Comparison of ENCODE assay signal across 21 cellular contexts in the genomic region with DNA sequence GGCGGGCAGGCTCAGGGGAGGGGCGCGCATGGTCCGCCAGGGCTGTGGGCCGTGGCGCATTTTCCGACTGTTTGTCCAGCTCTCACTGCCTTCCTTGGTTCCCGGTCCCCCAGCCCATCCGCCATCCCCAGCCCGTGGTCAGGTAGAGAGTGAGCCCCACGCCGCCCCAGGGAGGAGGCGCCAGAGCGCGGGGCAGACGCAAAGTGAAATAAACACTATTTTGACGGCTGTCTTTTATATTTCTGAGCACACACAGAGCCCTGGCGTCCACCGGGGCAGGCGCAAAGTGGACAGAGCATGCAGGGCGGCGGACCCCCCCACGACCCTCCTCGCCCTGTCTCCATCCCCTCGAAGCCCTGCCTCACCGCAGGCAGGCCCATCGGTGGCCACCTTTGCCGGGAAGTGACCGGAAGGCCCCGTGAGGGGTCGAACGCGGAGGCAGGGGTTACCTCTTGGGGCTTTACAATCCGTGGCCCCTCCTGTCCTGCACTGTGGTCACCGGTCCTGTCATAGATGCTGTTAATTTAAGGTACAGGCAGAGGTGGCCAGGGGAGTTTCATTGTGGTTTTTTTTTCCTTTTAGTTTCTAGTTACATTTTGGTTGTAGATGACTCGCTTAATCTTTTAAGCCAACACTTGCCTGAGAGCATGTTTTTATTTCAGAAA. TPM values are rescaled to one million over a fixed set of nuclear protein-coding genes. Genes with fewer than 3 reads are reported as not detected.
DNase-seq lines count a peak whose midpoint lies in the region; ATAC-seq and TF ChIP-seq lines count a peak whose summit lies in the region.
"Had no signal": no experiment of that assay in that cellular context is flagged by ENCODE, and none has a peak within 500 bp of the region (broad histone marks: within the 10 kb centered on the region; RNA-seq: fewer than 3 reads in every experiment).

No MANE protein-coding gene starts in this region.

- H3K9me2 ChIP-seq in GM23338 (ENCODE audit: insufficient read depth): no peaks in the 10 kb centered on the region

- no peak overlapping the region for H3K4me3 Mint-ChIP-seq in GM23338
- H3K4me3 Mint-ChIP-seq in neural progenitor cell: no peak overlapping the region
- H3K4me3 Mint-ChIP-seq in CD8-positive, alpha-beta memory T cell: no peak overlapping the region
- H3K4me3 Mint-ChIP-seq: CD14-positive monocyte had no signal

- H3K36me3 Mint-ChIP-seq in GM23338 (ENCODE audit: low read depth) (no peaks in the 10 kb centered on the region), neural progenitor cell (no peaks in the 10 kb centered on the region)
- H3K36me3 Mint-ChIP-seq in CD8-positive, alpha-beta memory T cell: peaks cover 0 to 3% (median 0%) of the 10 kb centered on the region in 3 donors

- no peak overlapping the region for H2AFZ ChIP-seq in GM23338
- H2AFZ ChIP-seq in neural progenitor cell (replicated peaks): no peak overlapping the region
- H2AFZ ChIP-seq: PC-9 had no signal

- H3K36me3 ChIP-seq in GM23338 (ENCODE audit: insufficient read depth): no peaks in the 10 kb centered on the region
- H3K36me3 ChIP-seq in neural progenitor cell: no peaks in the 10 kb centered on the region
- H3K36me3 ChIP-seq in CD8-positive, alpha-beta memory T cell (ENCODE audit: insufficient read depth, low read length): no peaks in the 10 kb centered on the region
- no peaks in the 10 kb centered on the region; the same call in 1 of the 2 replicates for H3K36me3 ChIP-seq in MG63

- H3K27me3 Mint-ChIP-seq in GM23338 (ENCODE audit: insufficient read depth, low read depth, poor library complexity): peaks cover 69% of the 10 kb centered on the region
- peaks cover 18% of the 10 kb centered on the region for H3K27me3 Mint-ChIP-seq in neural progenitor cell (ENCODE audit: insufficient read depth, low read depth)
- peaks cover 0 to 9% of the 10 kb centered on the region in 2 donors for H3K27me3 Mint-ChIP-seq in CD8-positive, alpha-beta memory T cell

- H3K27me3 ChIP-seq in GM23338 (ENCODE audit: insufficient read depth): peaks cover 91% of the 10 kb centered on the region
- H3K27me3 ChIP-seq in neural progenitor cell: peaks cover 100% of the 10 kb centered on the region
- H3K27me3 ChIP-seq in CD8-positive, alpha-beta memory T cell (ENCODE audit: insufficient read depth, low read length, poor library complexity, severe bottlenecking): no peaks in the 10 kb centered on the region
- no peaks in the 10 kb centered on the region for H3K27me3 ChIP-seq in MG63

- POLR2A ChIA-PET in CD8-positive, alpha-beta memory T cell (lab: Charles Lee): no interaction called here

- H3K4me3 ChIP-seq in GM23338 (no peak overlapping the region), choroid plexus epithelial cell (ENCODE audit: low read depth, low read length) (peak overlapping the region; percentile 10), neural progenitor cell (peak overlapping the region; percentile 16), MG63 (no peak overlapping the region)
- H3K4me3 ChIP-seq in CD8-positive, alpha-beta memory T cell (ENCODE audit: low read length): no peak overlapping the region
- H3K4me3 ChIP-seq: PC-9 had no signal

- H3K4me2 ChIP-seq in GM23338 (no peak overlapping the region), neural progenitor cell (peak overlapping the region; percentile 64)
- H3K4me2 ChIP-seq: PC-9 had no signal

- H3K79me2 ChIP-seq in GM23338 (replicated peaks; ENCODE audit: insufficient read depth): no peaks in the 10 kb centered on the region
- H3K79me2 ChIP-seq in neural progenitor cell (ENCODE audit: low read depth): no peaks in the 10 kb centered on the region

- H3K9ac ChIP-seq in neural progenitor cell: no peak overlapping the region

- H3K4me1 ChIP-seq in GM23338 (ENCODE audit: insufficient read depth) (no peaks in the 10 kb centered on the region), neural progenitor cell (peaks cover 16% of the 10 kb centered on the region)
- H3K4me1 ChIP-seq in CD8-positive, alpha-beta memory T cell (ENCODE audit: insufficient read depth, low read length): no peaks in the 10 kb centered on the region
- H3K4me1 ChIP-seq: Caco-2 had no signal

- H3K9me3 Mint-ChIP-seq in GM23338 (no peaks in the 10 kb centered on the region), neural progenitor cell (no peaks in the 10 kb centered on the region)
- no peaks in the 10 kb centered on the region for H3K9me3 Mint-ChIP-seq in CD8-positive, alpha-beta memory T cell

- H3K27ac Mint-ChIP-seq in GM23338 (no peak overlapping the region), neural progenitor cell (no peak overlapping the region)
- peak overlapping the region in 1 of 8 donors; percentile 75 for H3K27ac Mint-ChIP-seq in CD8-positive, alpha-beta memory T cell
- H3K27ac Mint-ChIP-seq: CD14-positive monocyte had no signal

- H3K4me1 Mint-ChIP-seq in GM23338: no peaks in the 10 kb centered on the region
- peaks cover 4% of the 10 kb centered on the region for H3K4me1 Mint-ChIP-seq in neural progenitor cell
- no peaks in the 10 kb centered on the region for H3K4me1 Mint-ChIP-seq in CD8-positive, alpha-beta memory T cell

- H4K20me1 ChIP-seq in GM23338 (replicated peaks; ENCODE audit: insufficient read depth) (no peaks in the 10 kb centered on the region; the same call in 1 of the 2 replicates), neural progenitor cell (ENCODE audit: low read depth) (peaks cover 67% of the 10 kb centered on the region)

- H3K9me3 ChIP-seq in neural progenitor cell (ENCODE audit: low read depth): no peaks in the 10 kb centered on the region
- no peaks in the 10 kb centered on the region for H3K9me3 ChIP-seq in CD8-positive, alpha-beta memory T cell (ENCODE audit: low read length)
- H3K9me3 ChIP-seq in MG63: no peaks in the 10 kb centered on the region
- H3K9me3 ChIP-seq: Caco-2 had no signal

- peak; percentile 4; the same call in 2 of the 3 replicates for ATAC-seq in GM23338
- ATAC-seq in HG03095 (IDR thresholded peaks at IDR 0.05; ENCODE audit: unreplicated experiment): no peak
- ATAC-seq: HCT116 had no signal

- TF ChIP-seq CTCF in GM10266 (IDR thresholded peaks at IDR 0.05; ENCODE audit: control insufficient read depth, insufficient read depth, low read depth, missing control alignments) (no peak), GM23338 (conservative IDR thresholded peaks at IDR 0.05; ENCODE audit: low read depth in 2 of 2) (no peak), choroid plexus epithelial cell (conservative IDR thresholded peaks at IDR 0.05; ENCODE audit: low read depth, low read length) (no peak), neural progenitor cell (IDR thresholded peaks at IDR 0.05) (no peak)

- H3F3A ChIP-seq in GM23338 (replicated peaks; ENCODE audit: low read depth) (no peaks in the 10 kb centered on the region), neural progenitor cell (ENCODE audit: low read depth) (no peaks in the 10 kb centered on the region)

- DNase-seq in GM10266 (ENCODE audit: extremely low spot score): peak; percentile 40
- DNase-seq in GM23338 (ENCODE audit: low spot score): no peak
- no peak for DNase-seq in choroid plexus epithelial cell (ENCODE audit: low read depth)
- no peak for DNase-seq in neural progenitor cell (ENCODE audit: low spot score)
- DNase-seq in CD8-positive, alpha-beta memory T cell: no peak
- DNase-seq in MG63: no peak
- DNase-seq in T1000 (lab: John Stamatoyannopoulos, UW): no peak
- DNase-seq: Caco-2, DMS153, EL, NCI-H1092, NCI-H146, NCI-H2081, NCI-H774, PC-9 had no signal

- H3K27ac ChIP-seq in GM23338 (ENCODE audit: low read depth) (no peak overlapping the region), neural progenitor cell (no peak overlapping the region)
- no peak overlapping the region for H3K27ac ChIP-seq in CD8-positive, alpha-beta memory T cell (ENCODE audit: low read depth, low read length)
- H3K27ac ChIP-seq: HL-60, PC-9 had no signal

- CTCF ChIA-PET in CD8-positive, alpha-beta memory T cell (lab: Charles Lee): no interaction called here

TF ChIP-seq in GM23338, 12 proteins besides CTCF, POLR2A, EP300 and RAD21:
- TF ChIP-seq NANOG (IDR thresholded peaks at IDR 0.05; ENCODE audit: borderline replicate concordance) (no peak), EZH2 (IDR thresholded peaks at IDR 0.05; ENCODE audit: low read depth, unreplicated experiment) (no peak), ZNF114 (CRISPR knock-in tag; IDR thresholded peaks at IDR 0.05) (no peak), POLR2AphosphoS5 (IDR thresholded peaks at IDR 0.05; ENCODE audit: low read depth) (no peak), ZNF331 (CRISPR knock-in tag; IDR thresholded peaks at IDR 0.05; ENCODE audit: low read depth) (no peak)
- TF ChIP-seq, protein P1, sequence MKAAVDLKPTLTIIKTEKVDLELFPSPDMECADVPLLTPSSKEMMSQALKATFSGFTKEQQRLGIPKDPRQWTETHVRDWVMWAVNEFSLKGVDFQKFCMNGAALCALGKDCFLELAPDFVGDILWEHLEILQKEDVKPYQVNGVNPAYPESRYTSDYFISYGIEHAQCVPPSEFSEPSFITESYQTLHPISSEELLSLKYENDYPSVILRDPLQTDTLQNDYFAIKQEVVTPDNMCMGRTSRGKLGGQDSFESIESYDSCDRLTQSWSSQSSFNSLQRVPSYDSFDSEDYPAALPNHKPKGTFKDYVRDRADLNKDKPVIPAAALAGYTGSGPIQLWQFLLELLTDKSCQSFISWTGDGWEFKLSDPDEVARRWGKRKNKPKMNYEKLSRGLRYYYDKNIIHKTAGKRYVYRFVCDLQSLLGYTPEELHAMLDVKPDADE (IDR thresholded peaks at IDR 0.05): no peak

RNA-seq across cellular contexts. Expression of a gene that starts 13.2 kb away (rescaled TPM):
- 0.63 TPM in 1 of 2 replicates, not detected in the other for total RNA-seq in GM23338 (2014; rRNA removed; shearing (Covaris generic))
- polyA plus RNA-seq in GM23338 (2016; fragmentation: Nextera tagmentation; extraction: Ambion mirVana): 0.31 and 0.58 TPM in 2 replicates
- total RNA-seq in neural progenitor cell (ENCODE audit: low replicate concordance): not detected in 2 replicates
- total RNA-seq in CD8-positive, alpha-beta memory T cell: not detected
- not detected for polyA plus RNA-seq in CD8-positive, alpha-beta memory T cell
- 0.30 and 0.66 TPM in 2 replicates for total RNA-seq in MG63 (2014; rRNA removed; shearing (Covaris generic); ENCODE audit: low replicate concordance)
- total RNA-seq: NCI-H460, PC-9, SK-MEL-5 had no signal
- polyA plus RNA-seq: CD14-positive monocyte had no signal

RNA-seq across cellular contexts. Expression of a gene that starts 53.9 kb away (rescaled TPM):
- total RNA-seq in GM23338 (2014; rRNA removed; shearing (Covaris generic)): 81.9 and 138 TPM in 2 replicates
- polyA plus RNA-seq in GM23338 (2016; fragmentation: Nextera tagmentation; extraction: Ambion mirVana): 13.8 and 14.3 TPM in 2 replicates
- total RNA-seq in neural progenitor cell (ENCODE audit: low replicate concordance): 65.2 and 69.8 TPM in 2 replicates
- total RNA-seq in CD8-positive, alpha-beta memory T cell: 10 to 100 TPM; 96.8 to 97.2 TPM
- 24.6 TPM for polyA plus RNA-seq in CD8-positive, alpha-beta memory T cell
- 66.0 and 80.2 TPM in 2 replicates for total RNA-seq in MG63 (2014; rRNA removed; shearing (Covaris generic); ENCODE audit: low replicate concordance)

Comparison
In these comparisons a context has a peak if more than half of its experiments do, and no peak if none do; other contexts are left out.
1. H3K4me3 ChIP-seq: peak in choroid plexus epithelial cell (single experiment) and neural progenitor cell (single experiment); none in GM23338 (single experiment), CD8-positive, alpha-beta memory T cell (single experiment) and MG63 (single experiment).